1 cellular context compared by ENCODE assay signal in the genomic region with DNA sequence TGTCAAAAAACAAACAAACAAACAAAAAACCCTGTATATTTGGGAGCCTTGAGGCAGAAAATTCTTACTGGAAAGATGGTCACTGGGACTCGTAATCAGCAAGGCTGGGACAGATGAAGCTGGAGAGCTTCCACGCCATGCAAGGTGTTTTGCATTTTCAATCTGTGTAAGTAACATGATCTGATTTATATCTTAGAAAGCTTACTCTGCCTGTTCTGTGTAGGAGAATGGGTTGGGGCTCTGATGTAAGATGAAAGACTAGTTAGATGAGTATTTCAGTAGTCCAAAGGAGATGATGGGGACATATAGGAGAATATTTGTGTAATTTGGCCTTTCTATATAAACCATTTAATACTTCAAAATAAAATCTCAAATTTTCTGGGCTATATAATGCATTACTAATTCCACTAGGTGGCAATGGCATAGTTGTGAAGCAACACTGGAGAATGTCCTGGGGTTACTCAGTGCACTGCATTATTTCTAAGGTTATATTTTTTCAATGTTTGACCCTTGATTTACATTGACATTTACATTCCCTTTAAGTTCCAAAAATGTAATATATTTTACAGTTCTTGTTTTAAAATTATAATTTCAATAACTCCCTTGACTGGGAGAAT.
TF ChIP-seq lines count a peak whose summit lies in the region.

No MANE protein-coding gene starts in this region.

TF ChIP-seq in endothelial cell of umbilical vein, 7 proteins besides CTCF, POLR2A, EP300 and RAD21 (continued from another document):
- TF ChIP-seq EZH2 (IDR thresholded peaks at IDR 0.05; ENCODE audit: borderline replicate concordance, low read depth, low read length, severe bottlenecking) = no peak
- no peak for TF ChIP-seq MYC (IDR thresholded peaks at IDR 0.05; ENCODE audit: low read depth, low read length)
